20 cellular contexts compared by ENCODE assay signal in the genomic region with DNA sequence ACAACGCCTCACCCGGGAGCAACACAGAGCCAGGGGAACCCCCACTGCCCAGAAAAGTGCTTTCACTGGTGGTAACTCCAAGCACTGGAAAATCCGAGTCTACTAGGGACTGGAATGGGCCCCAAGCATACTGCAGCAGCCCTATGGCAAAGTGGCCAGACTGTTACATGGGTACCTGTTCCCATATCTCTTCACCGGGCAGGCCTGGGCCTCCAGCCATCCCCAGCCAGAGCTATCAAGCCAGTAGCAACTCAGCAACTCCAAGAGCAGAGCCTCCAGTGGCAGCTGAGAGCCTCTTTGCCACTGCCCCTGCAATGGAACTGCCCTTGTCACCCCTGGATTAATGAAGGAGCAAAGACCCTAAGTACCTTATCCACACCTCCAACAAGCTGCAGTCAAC.
A peak's percentile ranks its signal among the peaks of the same experiment; 100 is the strongest.
DNase-seq lines count a peak whose midpoint lies in the region; ATAC-seq and TF ChIP-seq lines count a peak whose summit lies in the region.
"Had no signal": no experiment of that assay in that cellular context is flagged by ENCODE, and none has a peak within 500 bp of the region (broad histone marks: within the 10 kb centered on the region; RNA-seq: fewer than 3 reads in every experiment).

No MANE protein-coding gene starts in this region.

- H3K9me2 ChIP-seq in GM23338 (ENCODE audit: insufficient read depth): no peaks in the 10 kb centered on the region; the same call in 1 of the 2 replicates

- no peak overlapping the region for H2AFZ ChIP-seq in GM23338
- H2AFZ ChIP-seq: GM23248 had no signal

- H3K27me3 Mint-ChIP-seq in GM23338 (ENCODE audit: insufficient read depth, low read depth, poor library complexity): peaks cover 3% of the 10 kb centered on the region
- H3K27me3 Mint-ChIP-seq: B cell; CD4-positive, CD25-positive, alpha-beta regulatory T cell had no signal

- H3K4me1 ChIP-seq in GM23338 (ENCODE audit: insufficient read depth) (no peaks in the 10 kb centered on the region), heart right ventricle (peaks cover 0 to 13% (median 0%) of the 10 kb centered on the region in 9 donors), right cardiac atrium (ENCODE audit: control insufficient read depth, insufficient read depth, low read length) (peaks cover 7% of the 10 kb centered on the region), gastroesophageal sphincter (no peaks in the 10 kb centered on the region)
- H3K4me1 ChIP-seq: BLaER1, Caco-2, HAP-1 had no signal

- H3K27me3 ChIP-seq in GM23338 (ENCODE audit: insufficient read depth) (no peaks in the 10 kb centered on the region), heart right ventricle (no peaks in the 10 kb centered on the region), right cardiac atrium (ENCODE audit: control insufficient read depth, insufficient read depth) (no peaks in the 10 kb centered on the region), gastroesophageal sphincter (no peaks in the 10 kb centered on the region)
- H3K27me3 ChIP-seq: BLaER1 had no signal

- no peak overlapping the region for H3K4me3 ChIP-seq in GM23338
- no peak overlapping the region for H3K4me3 ChIP-seq in heart right ventricle
- H3K4me3 ChIP-seq in right cardiac atrium (ENCODE audit: low read length): no peak overlapping the region
- no peak overlapping the region for H3K4me3 ChIP-seq in gastroesophageal sphincter
- H3K4me3 ChIP-seq: BLaER1, GM23248, HAP-1 had no signal

- TF ChIP-seq CTCF in GM23338 (conservative IDR thresholded peaks at IDR 0.05; ENCODE audit: low read depth in 2 of 2) (no peak), heart right ventricle (IDR thresholded peaks at IDR 0.05) (no peak), gastroesophageal sphincter (IDR thresholded peaks at IDR 0.05) (no peak)

- H3K36me3 ChIP-seq in GM23338 (ENCODE audit: insufficient read depth) (0 out of 2 replicates have a peak, but pooled peaks cover 4% of the 10 kb centered on the region), heart right ventricle (peaks cover 0 to 45% (median 8%) of the 10 kb centered on the region in 9 donors), gastroesophageal sphincter (peaks cover 0 to 29% of the 10 kb centered on the region in 2 donors)
- H3K36me3 ChIP-seq: HAP-1 had no signal

- no peak overlapping the region for H3K4me3 Mint-ChIP-seq in GM23338
- H3K4me3 Mint-ChIP-seq: B cell; CD4-positive, CD25-positive, alpha-beta regulatory T cell; CD8-positive, alpha-beta T cell; HFFc6 had no signal

- H3K4me1 Mint-ChIP-seq in GM23338: peaks cover 13% of the 10 kb centered on the region; the same call in 2 of the 3 replicates
- H3K4me1 Mint-ChIP-seq: B cell had no signal

- H3K9me3 Mint-ChIP-seq in GM23338: peaks cover 15% of the 10 kb centered on the region; the same call in 2 of the 3 replicates

- WGBS in heart right ventricle, 2 donors: 72 to 84% methylated on average over 4 of the region's 4 CpGs
- 89% methylated on average over 4 of the region's 4 CpGs for WGBS in right cardiac atrium
- 87 to 100% methylated on average over 2 to 3 of the region's 4 CpGs for WGBS in gastroesophageal sphincter (ENCODE audit: low coverage in 1 of 2), 2 donors

- intact Hi-C loops in Right ventricle myocardium inferior (cut with DNase I) (no loop called here), left cardiac atrium (cut with DNase I) (no loop called here), heart right ventricle (cut with DNase I) (no loop called here), right cardiac atrium (cut with DNase I) (no loop called here)

- no peak for TF ChIP-seq EP300 in gastroesophageal sphincter (IDR thresholded peaks at IDR 0.05)

- H3K27ac Mint-ChIP-seq in GM23338: 0 out of 2 replicates have a peak overlapping the region, but pooled peaks have one; percentile 39
- H3K27ac Mint-ChIP-seq: B cell; CD4-positive, CD25-positive, alpha-beta regulatory T cell; CD8-positive, alpha-beta T cell; HFFc6 had no signal

- no peak overlapping the region for H3K4me2 ChIP-seq in GM23338
- H3K4me2 ChIP-seq: BLaER1 had no signal

- H3K79me2 ChIP-seq in GM23338 (replicated peaks; ENCODE audit: insufficient read depth): no peaks in the 10 kb centered on the region

- no peak for TF ChIP-seq POLR2A in gastroesophageal sphincter (IDR thresholded peaks at IDR 0.05)

- H3K36me3 Mint-ChIP-seq in GM23338 (ENCODE audit: low read depth): peaks cover 39% of the 10 kb centered on the region; the same call in 2 of the 3 replicates

- H4K20me1 ChIP-seq in GM23338 (replicated peaks; ENCODE audit: insufficient read depth): no peaks in the 10 kb centered on the region
- H4K20me1 ChIP-seq: BLaER1 had no signal

- no peak overlapping the region for H3K27ac ChIP-seq in GM23338 (ENCODE audit: low read depth)
- peak overlapping the region in 3 of 10 donors; percentile 15 to 52 (median 50) for H3K27ac ChIP-seq in heart right ventricle
- no peak overlapping the region for H3K27ac ChIP-seq in right cardiac atrium (ENCODE audit: low read length)
- H3K27ac ChIP-seq in gastroesophageal sphincter: no peak overlapping the region
- H3K27ac ChIP-seq: 22Rv1, BLaER1, C4-2B, GM23248 had no signal

- no peaks in the 10 kb centered on the region for H3F3A ChIP-seq in GM23338 (replicated peaks; ENCODE audit: low read depth)

- H3K9me3 ChIP-seq in heart right ventricle: peaks cover 0 to 31% (median 6%) of the 10 kb centered on the region in 11 donors
- H3K9me3 ChIP-seq in right cardiac atrium (ENCODE audit: control insufficient read depth, low read length): no peaks in the 10 kb centered on the region
- H3K9me3 ChIP-seq in gastroesophageal sphincter: peaks cover 0 to 10% (median 0%) of the 10 kb centered on the region in 3 donors
- H3K9me3 ChIP-seq: Caco-2, HAP-1 had no signal

- ATAC-seq in Right ventricle myocardium inferior (peak; percentile 61), left cardiac atrium (no peak), GM23338 (no peak), heart right ventricle (peak; percentile 34 to 87 (median 70)), right cardiac atrium (peak; percentile 21 to 57), HG03139 (IDR thresholded peaks at IDR 0.05; ENCODE audit: unreplicated experiment) (no peak), gastroesophageal sphincter (no peak)
- ATAC-seq: CD8-positive, alpha-beta T cell had no signal

- peak; percentile 56 for DNase-seq in Right ventricle myocardium inferior (ENCODE audit: missing footprints)
- no peak for DNase-seq in left cardiac atrium
- DNase-seq in GM23338 (ENCODE audit: low spot score): no peak
- DNase-seq in heart right ventricle: peak; percentile 33 to 45
- peak in 1 of 3 donors; percentile 51 for DNase-seq in right cardiac atrium
- DNase-seq in NAMALWA (ENCODE audit: low spot score): no peak
- DNase-seq: Caco-2; CD4-positive, CD25-positive, alpha-beta regulatory T cell; CD8-positive, alpha-beta T cell; DMS153; DND-41; GM23248; HFFc6 had no signal

TF ChIP-seq in GM23338, 12 proteins besides CTCF, POLR2A, EP300 and RAD21 (continues in another document):
- no peak for TF ChIP-seq POLR2AphosphoS5 (IDR thresholded peaks at IDR 0.05; ENCODE audit: low read depth)

Comparison
In these comparisons a context has a peak if more than half of its experiments do, and no peak if none do; other contexts are left out.
1. ATAC-seq: peak in Right ventricle myocardium inferior (single experiment), heart right ventricle (8 of 8) and right cardiac atrium (2 of 2); none in left cardiac atrium (0 of 2), GM23338 (single experiment), HG03139 (single experiment) and gastroesophageal sphincter (single experiment).
2. DNase-seq: peak in Right ventricle myocardium inferior (single experiment) and heart right ventricle (2 of 2); none in left cardiac atrium (single experiment), GM23338 (single experiment) and NAMALWA (single experiment).